Comparison of ENCODE assay signal across 19 cellular contexts in genomic region chr3:56484096-56484495, GRCh38. TPM values are rescaled to one million over a fixed set of nuclear protein-coding genes. Genes with fewer than 3 reads are reported as not detected.
"Had no signal": no experiment of that assay in that cellular context is flagged by ENCODE, and none has a peak within 500 bp of the region (broad histone marks: within the 10 kb centered on the region; RNA-seq: fewer than 3 reads in every experiment).

No MANE protein-coding gene starts in this region.

- H3K4me1 ChIP-seq: lower lobe of right lung, tibial nerve had no signal

- H3K9me3 ChIP-seq: lower lobe of right lung, tibial nerve had no signal

- H3K36me3 ChIP-seq: lower lobe of right lung, tibial nerve had no signal

- H3K27ac ChIP-seq: epithelial cell of prostate, lower lobe of right lung, tibial nerve had no signal

- H3K4me3 ChIP-seq: lower lobe of right lung, tibial nerve had no signal

- FAIRE-seq: TTC549, urothelium cell line had no signal

- DNase-seq: activated CD4-positive, alpha-beta memory T cell treated with anti-CD3 and anti-CD28 coated beads for 36 hours; activated CD4-positive, alpha-beta T cell treated with anti-CD3 and anti-CD28 coated beads for 36 hours; activated CD8-positive, alpha-beta memory T cell treated with anti-CD3 and anti-CD28 coated beads, Interleukin-2, amount 10 ng/mL, durations not matched to agents 7 days and 5 days; activated naive CD8-positive, alpha-beta T cell treated with anti-CD3 and anti-CD28 coated beads for 36 hours; amniotic stem cell; dermis blood vessel endothelial cell; endodermal cell; foreskin fibroblast; islet precursor cell; left colon; lower lobe of right lung; nucleus accumbens; stimulated activated naive CD8-positive, alpha-beta T cell treated with anti-CD3 and anti-CD28 coated beads, Interleukin-15, Interleukin-2, amounts not matched to agents 100 U/mL and 50 U/mL, for 24 hours; substantia nigra had no signal

- H3K27me3 ChIP-seq: tibial nerve had no signal

- ATAC-seq: activated CD4-positive, alpha-beta T cell treated with anti-CD3 and anti-CD28 coated beads for 36 hours; activated CD8-positive, alpha-beta memory T cell treated with anti-CD3 and anti-CD28 coated beads, Interleukin-2, amount 10 ng/mL, durations not matched to agents 7 days and 5 days; left colon; lower lobe of right lung; stimulated activated naive CD8-positive, alpha-beta T cell treated with anti-CD3 and anti-CD28 coated beads, Interleukin-15, Interleukin-2, amounts not matched to agents 100 U/mL and 50 U/mL, for 24 hours; WTC11 had no signal

RNA-seq across cellular contexts. Expression of gene ERC2, which starts 15.8 kb away (rescaled TPM):
- total RNA-seq: activated CD4-positive, alpha-beta memory T cell treated with anti-CD3 and anti-CD28 coated beads for 36 hours; activated CD4-positive, alpha-beta T cell treated with anti-CD3 and anti-CD28 coated beads for 36 hours; activated CD8-positive, alpha-beta memory T cell treated with anti-CD3 and anti-CD28 coated beads, Interleukin-2, amount 10 ng/mL, durations not matched to agents 7 days and 5 days; activated naive CD8-positive, alpha-beta T cell treated with anti-CD3 and anti-CD28 coated beads for 36 hours had no signal
